ENCODE assay signal across 23 cellular contexts in the genomic region with DNA sequence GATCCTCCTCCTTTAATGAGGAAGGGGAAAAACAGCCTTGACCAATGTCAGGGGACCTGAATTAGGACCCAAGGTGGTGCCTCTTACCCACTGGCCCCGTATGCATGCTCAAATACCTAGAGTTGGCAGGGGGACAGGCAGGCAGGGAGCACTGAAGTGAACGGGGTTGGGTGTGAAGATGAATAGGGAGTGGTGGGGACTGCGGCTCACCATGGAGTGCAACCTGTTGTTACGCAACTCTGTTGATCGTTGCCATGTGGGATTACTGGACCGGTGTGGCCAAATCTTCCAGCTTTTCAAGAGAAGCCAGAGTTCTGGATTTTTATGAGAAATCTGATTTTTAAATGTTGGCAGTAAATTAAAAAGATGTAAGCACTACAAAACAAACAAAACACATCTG. TPM values are rescaled to one million over a fixed set of nuclear protein-coding genes. Genes with fewer than 3 reads are reported as not detected.
"Had no signal": no experiment of that assay in that cellular context is flagged by ENCODE, and none has a peak within 500 bp of the region (broad histone marks: within the 10 kb centered on the region; RNA-seq: fewer than 3 reads in every experiment).

No MANE protein-coding gene starts in this region.

- DNase-seq: Karpas-422, KG1, MG63, NCI-H1092, NCI-H1105 treated with DMSO at 0.1 percent for 48 hours, NCI-H1417 treated with DMSO at 0.1 percent for 48 hours, NCI-H146, NCI-H1694 treated with DMSO at 0.1 percent for 48 hours, NCI-H1930, NCI-H2081, NCI-H2107, NCI-H226, NCI-H446, NCI-H510A, NCI-H524 treated with DMSO at 0.1 percent for 48 hours, NCI-H69, NCI-H774, RPMI8226, SHP77 treated with DMSO at 0.1 percent for 48 hours, SJCRH30 had no signal

- H3K4me3 ChIP-seq: MG63, SJCRH30 had no signal

- FAIRE-seq: RCC 7860 had no signal

- H3K9me3 ChIP-seq: MG63, SJCRH30 had no signal

- H3K27ac ChIP-seq: SJCRH30 had no signal

- ATAC-seq: SK-N-SH treated with all-trans-retinoic acid at 6 μM for 48 hours had no signal

- H3K27me3 ChIP-seq: MG63, SJCRH30 had no signal

- H3K36me3 ChIP-seq: MG63, SJCRH30 had no signal

RNA-seq across cellular contexts. Expression of gene TLL2, which starts 48.1 kb away (rescaled TPM):
- total RNA-seq: HT-29 had no signal
